In genomic region chr5:110053824-110054223, GRCh38 we compare ENCODE assay signal across 1 cellular context.
TF ChIP-seq lines count a peak whose summit lies in the region.

No MANE protein-coding gene starts in this region.

TF ChIP-seq in GM23338, 12 proteins besides CTCF, POLR2A, EP300 and RAD21 (continued from another document):
- TF ChIP-seq REST (IDR thresholded peaks at IDR 0.05; ENCODE audit: unreplicated experiment) (no peak), POLR2AphosphoS5 (IDR thresholded peaks at IDR 0.05; ENCODE audit: low read depth) (no peak), ETS1 (IDR thresholded peaks at IDR 0.05) (no peak)
